Comparison of ENCODE assay signal across 30 cellular contexts in genomic region chrX:1750267-1750666, GRCh38.
"Had no signal": no experiment of that assay in that cellular context is flagged by ENCODE, and none has a peak within 500 bp of the region (broad histone marks: within the 10 kb centered on the region; RNA-seq: fewer than 3 reads in every experiment).

No MANE protein-coding gene starts in this region.

- H3K4me3 Mint-ChIP-seq: activated CD4-positive, alpha-beta T cell treated with anti-CD3 and anti-CD28 coated beads for 36 hours; activated CD8-positive, alpha-beta memory T cell treated with anti-CD3 and anti-CD28 coated beads, Interleukin-2, amount 10 ng/mL, durations not matched to agents 7 days and 5 days; activated CD8-positive, alpha-beta T cell treated with anti-CD3 and anti-CD28 coated beads, Interleukin-2, amount 10 ng/mL, durations not matched to agents 7 days and 5 days; activated naive CD4-positive, alpha-beta T cell treated with anti-CD3 and anti-CD28 coated beads, Interleukin-2, amount 50 U/mL, for 24 hours; activated naive CD8-positive, alpha-beta T cell treated with anti-CD3 and anti-CD28 coated beads, Interleukin-2, amount 50 U/mL, for 24 hours; dendritic cell treated with granulocyte-macrophage colony-stimulating factor and Interleukin-4, amounts not matched to agents 40 ng/mL and 50 ng/mL, for 4 days; endodermal cell; nephron; stimulated activated naive CD8-positive, alpha-beta T cell treated with anti-CD3 and anti-CD28 coated beads, Interleukin-15, Interleukin-2, amounts not matched to agents 100 ng/mL and 50 ng/mL, for 24 hours had no signal

- H3K9me3 ChIP-seq: neutrophil, ovary, prostate gland, upper lobe of left lung, vagina had no signal

- ATAC-seq: activated CD4-positive, alpha-beta T cell treated with anti-CD3 and anti-CD28 coated beads for 36 hours; activated CD8-positive, alpha-beta memory T cell treated with anti-CD3 and anti-CD28 coated beads, Interleukin-2, amount 10 ng/mL, durations not matched to agents 7 days and 5 days; activated CD8-positive, alpha-beta T cell treated with anti-CD3 and anti-CD28 coated beads, Interleukin-2, amount 10 ng/mL, durations not matched to agents 7 days and 5 days; activated naive CD8-positive, alpha-beta T cell treated with anti-CD3 and anti-CD28 coated beads, Interleukin-2, amount 50 U/mL, for 24 hours; esophagus mucosa; left colon; sciatic nerve had no signal

- H3K27ac Mint-ChIP-seq: activated CD4-positive, alpha-beta T cell treated with anti-CD3 and anti-CD28 coated beads for 36 hours; activated CD8-positive, alpha-beta memory T cell treated with anti-CD3 and anti-CD28 coated beads, Interleukin-2, amount 10 ng/mL, durations not matched to agents 7 days and 5 days; activated CD8-positive, alpha-beta T cell treated with anti-CD3 and anti-CD28 coated beads, Interleukin-2, amount 10 ng/mL, durations not matched to agents 7 days and 5 days; activated naive CD4-positive, alpha-beta T cell treated with anti-CD3 and anti-CD28 coated beads, Interleukin-2, amount 50 U/mL, for 24 hours; activated naive CD8-positive, alpha-beta T cell treated with anti-CD3 and anti-CD28 coated beads, Interleukin-2, amount 50 U/mL, for 24 hours; activated T-helper 2 cell treated with anti-CD3 and anti-CD28 coated beads, Interferon-gamma antibody, Interleukin-2, Interleukin-4, amounts not matched to agents 10 μg/mL and 5 μg/mL and 100 μg/mL, durations not matched to agents 14 hours and 24 hours and 36 hours; dendritic cell treated with granulocyte-macrophage colony-stimulating factor and Interleukin-4, amounts not matched to agents 40 ng/mL and 50 ng/mL, for 4 days; endodermal cell; nephron; stimulated activated naive CD8-positive, alpha-beta T cell treated with anti-CD3 and anti-CD28 coated beads, Interleukin-15, Interleukin-2, amounts not matched to agents 100 ng/mL and 50 ng/mL, for 24 hours had no signal

- H3K27me3 Mint-ChIP-seq: activated CD4-positive, alpha-beta T cell treated with anti-CD3 and anti-CD28 coated beads for 36 hours; activated CD8-positive, alpha-beta memory T cell treated with anti-CD3 and anti-CD28 coated beads, Interleukin-2, amount 10 ng/mL, durations not matched to agents 7 days and 5 days; activated naive CD8-positive, alpha-beta T cell treated with anti-CD3 and anti-CD28 coated beads, Interleukin-2, amount 50 U/mL, for 24 hours; dendritic cell treated with granulocyte-macrophage colony-stimulating factor and Interleukin-4, amounts not matched to agents 40 ng/mL and 50 ng/mL, for 4 days; stimulated activated naive CD8-positive, alpha-beta T cell treated with anti-CD3 and anti-CD28 coated beads, Interleukin-15, Interleukin-2, amounts not matched to agents 100 ng/mL and 50 ng/mL, for 24 hours had no signal

- H3K27ac ChIP-seq: breast epithelium, neutrophil, ovary, prostate gland, skin epidermis, upper lobe of left lung, vagina had no signal

- H3K36me3 ChIP-seq: breast epithelium, neutrophil, ovary, prostate gland, upper lobe of left lung, vagina had no signal

- H3K4me1 Mint-ChIP-seq: activated naive CD4-positive, alpha-beta T cell treated with anti-CD3 and anti-CD28 coated beads, Interleukin-2, amount 50 U/mL, for 24 hours; activated naive CD8-positive, alpha-beta T cell treated with anti-CD3 and anti-CD28 coated beads, Interleukin-2, amount 50 U/mL, for 24 hours; endodermal cell; nephron had no signal

- H3K4me3 ChIP-seq: breast epithelium, ovary, prostate gland, skin epidermis, upper lobe of left lung, vagina had no signal

- H3K27me3 ChIP-seq: neutrophil, ovary, upper lobe of left lung, vagina had no signal

- DNase-seq: activated CD4-positive, alpha-beta T cell treated with anti-CD3 and anti-CD28 coated beads for 36 hours; activated CD4-positive, CD25-positive, alpha-beta regulatory T cell; activated CD8-positive, alpha-beta memory T cell treated with anti-CD3 and anti-CD28 coated beads, Interleukin-2, amount 10 ng/mL, durations not matched to agents 7 days and 5 days; activated CD8-positive, alpha-beta T cell treated with anti-CD3 and anti-CD28 coated beads, Interleukin-2, amount 10 ng/mL, durations not matched to agents 7 days and 5 days; activated naive CD8-positive, alpha-beta T cell treated with anti-CD3 and anti-CD28 coated beads, Interleukin-2, amount 50 U/mL, for 24 hours; activated T-cell treated with anti-CD3 and anti-CD28 coated beads, Interleukin-2, amount 50 U/mL, for 48 hours; central memory CD4-positive, alpha-beta T cell; foreskin fibroblast; hippocampal formation; kidney; left colon; mammary epithelial cell; ovary; retina; stimulated activated CD4-positive, alpha-beta T cell treated with anti-CD3 and anti-CD28 coated beads, Interleukin-12 subunit alpha, Interleukin-12 subunit beta, amount 100 ng/mL, for 4 hours; stimulated activated CD4-positive, alpha-beta T cell treated with anti-CD3 and anti-CD28 coated beads, Interleukin-4, amount 100 ng/mL, for 1 hour; upper lobe of left lung had no signal
